Comparison of ENCODE assay signal across 27 cellular contexts in genomic region chr7:122315507-122316466, GRCh38. TPM values are rescaled to one million over a fixed set of nuclear protein-coding genes. Genes with fewer than 3 reads are reported as not detected.
A peak's percentile ranks its signal among the peaks of the same experiment; 100 is the strongest.
DNase-seq lines count a peak whose midpoint lies in the region; ATAC-seq and TF ChIP-seq lines count a peak whose summit lies in the region.
"Had no signal": no experiment of that assay in that cellular context is flagged by ENCODE, and none has a peak within 500 bp of the region (broad histone marks: within the 10 kb centered on the region; RNA-seq: fewer than 3 reads in every experiment).

No MANE protein-coding gene starts in this region.

- H4K20me1 ChIP-seq in neural cell (ENCODE audit: insufficient read depth): no peaks in the 10 kb centered on the region

- H3K9ac ChIP-seq in neural cell (ENCODE audit: low read length): no peak overlapping the region

- H3K27ac ChIP-seq in foreskin keratinocyte (no peak overlapping the region), neural cell (ENCODE audit: low read length) (no peak overlapping the region)
- H3K27ac ChIP-seq: esophagus squamous epithelium, right atrium auricular region, upper lobe of right lung had no signal

- ATAC-seq in WTC11: peak; percentile 16
- ATAC-seq in foreskin keratinocyte: peak; percentile 7
- no peak for ATAC-seq in HG02840 (IDR thresholded peaks at IDR 0.05; ENCODE audit: low FRiP score, unreplicated experiment)
- no peak for ATAC-seq in left colon
- ATAC-seq in GM19351 (IDR thresholded peaks at IDR 0.05; ENCODE audit: unreplicated experiment): no peak
- ATAC-seq: activated T-cell treated with anti-CD3 and anti-CD28 coated beads, Interleukin-2, amount 50 U/mL, for 72 hours; T-helper 17 cell had no signal

- H3K4me1 Mint-ChIP-seq in Calu3 (ENCODE audit: low read depth, unreplicated experiment) (peaks cover 29% of the 10 kb centered on the region), WTC11 (peaks cover 53% of the 10 kb centered on the region)
- no peaks in the 10 kb centered on the region for H3K4me1 Mint-ChIP-seq in activated T-helper 1 cell treated with anti-CD3 and anti-CD28 coated beads, Interleukin-12 subunit alpha, Interleukin-12 subunit beta, Interleukin-2, Interleukin-4 antibody, amounts not matched to agents 30 ng/mL and 10 ng/mL and 1 ng/mL, durations not matched to agents 14 hours and 24 hours and 36 hours (ENCODE audit: low read depth)
- H3K4me1 Mint-ChIP-seq: activated naive CD8-positive, alpha-beta T cell treated with anti-CD3 and anti-CD28 coated beads, Interleukin-2, amount 10 ng/mL, durations not matched to agents 7 days and 5 days; T-helper 17 cell had no signal

- no peak for DNase-seq in Calu3
- no peak for DNase-seq in WTC11 (ENCODE audit: low spot score)
- no peak for DNase-seq in foreskin keratinocyte
- no peak for DNase-seq in left colon
- no peak for DNase-seq in activated T-helper 1 cell treated with anti-CD3 and anti-CD28 coated beads, Interleukin-12 subunit alpha, Interleukin-12 subunit beta, Interleukin-2, Interleukin-4 antibody, amounts not matched to agents 30 ng/mL and 10 ng/mL and 1 ng/mL, durations not matched to agents 14 hours and 24 hours and 36 hours (ENCODE audit: low spot score)
- DNase-seq: activated T-cell treated with anti-CD3 and anti-CD28 coated beads, Interleukin-2, amount 50 U/mL, for 72 hours; CD4-positive, alpha-beta memory T cell; DND-41; esophagus squamous epithelium; Kasumi-1; NCI-H1105 treated with DMSO at 0.1 percent for 48 hours; NCI-H2171 treated with DMSO at 0.1 percent for 48 hours; NCI-H748 treated with DMSO at 0.1 percent for 48 hours; SIG-M5; stimulated activated naive CD4-positive, alpha-beta T cell; T-helper 17 cell; upper lobe of right lung had no signal

- H3K27ac Mint-ChIP-seq in Calu3 (ENCODE audit: unreplicated experiment) (peak overlapping the region; percentile 6), WTC11 (no peak overlapping the region)
- no peak overlapping the region for H3K27ac Mint-ChIP-seq in activated T-helper 1 cell treated with anti-CD3 and anti-CD28 coated beads, Interleukin-12 subunit alpha, Interleukin-12 subunit beta, Interleukin-2, Interleukin-4 antibody, amounts not matched to agents 30 ng/mL and 10 ng/mL and 1 ng/mL, durations not matched to agents 14 hours and 24 hours and 36 hours
- H3K27ac Mint-ChIP-seq: activated naive CD8-positive, alpha-beta T cell treated with anti-CD3 and anti-CD28 coated beads, Interleukin-2, amount 10 ng/mL, durations not matched to agents 7 days and 5 days; activated T-cell treated with anti-CD3 and anti-CD28 coated beads, Interleukin-2, amount 50 U/mL, for 72 hours; CD4-positive, alpha-beta memory T cell; T-helper 17 cell had no signal

- H3K27me3 ChIP-seq in foreskin keratinocyte (peaks cover 100% of the 10 kb centered on the region), neural cell (ENCODE audit: insufficient read depth, low read depth, low read length) (peaks cover 85% of the 10 kb centered on the region)

- H3K79me2 ChIP-seq in neural cell (replicated peaks; ENCODE audit: insufficient read depth, low read length): peaks cover 51% of the 10 kb centered on the region

- H2AFZ ChIP-seq in neural cell (ENCODE audit: low read depth, low read length): no peak overlapping the region

- peak overlapping the region; percentile 56 for H3K4me3 ChIP-seq in neural cell (ENCODE audit: low read length)
- H3K4me3 ChIP-seq: mucosa of descending colon, right atrium auricular region, upper lobe of right lung had no signal

- H3K9me3 Mint-ChIP-seq in Calu3 (ENCODE audit: low read depth, unreplicated experiment): no peaks in the 10 kb centered on the region
- H3K9me3 Mint-ChIP-seq in WTC11: no peaks in the 10 kb centered on the region
- H3K9me3 Mint-ChIP-seq in activated T-helper 1 cell treated with anti-CD3 and anti-CD28 coated beads, Interleukin-12 subunit alpha, Interleukin-12 subunit beta, Interleukin-2, Interleukin-4 antibody, amounts not matched to agents 30 ng/mL and 10 ng/mL and 1 ng/mL, durations not matched to agents 14 hours and 24 hours and 36 hours: peaks cover 4% of the 10 kb centered on the region

- no peak overlapping the region for H3K4me2 ChIP-seq in neural cell (ENCODE audit: low read length)

- CTCF ChIA-PET in Calu3 (lab: Charles Lee) (interaction anchor here (0.6 to 1.2 kb wide), 2 partner anchors 54 to 164 kb away, joined by 3 to 6 read pairs; no protein-coding TSS in a partner anchor), WTC11 (lab: Charles Lee) (interaction anchor here (0.8 to 1.8 kb wide), 6 partner anchors 10 to 223 kb away, joined by 3 to 6 read pairs (median 4); no protein-coding TSS in a partner anchor)

- TF ChIP-seq CTCF in Calu3 (IDR thresholded peaks at IDR 0.05; ENCODE audit: unreplicated experiment) (no peak), WTC11 (IDR thresholded peaks at IDR 0.05) (no peak), foreskin keratinocyte (conservative IDR thresholded peaks at IDR 0.05) (no peak), neural cell (IDR thresholded peaks at IDR 0.05; ENCODE audit: poor library complexity, severe bottlenecking) (no peak)

- H3F3A ChIP-seq in neural cell (ENCODE audit: insufficient read depth, low read length, poor library complexity, severe bottlenecking): peaks cover 3% of the 10 kb centered on the region

- no peak for TF ChIP-seq RAD21 in neural cell (conservative IDR thresholded peaks at IDR 0.05)

- no peaks in the 10 kb centered on the region for H3K36me3 ChIP-seq in neural cell (ENCODE audit: insufficient read depth, low read length)
- H3K36me3 ChIP-seq: esophagus squamous epithelium, right atrium auricular region, upper lobe of right lung had no signal

- peak overlapping the region; percentile 60 for H3K4me3 Mint-ChIP-seq in Calu3 (ENCODE audit: low read depth, unreplicated experiment)
- peak overlapping the region; percentile 70 for H3K4me3 Mint-ChIP-seq in WTC11
- H3K4me3 Mint-ChIP-seq in activated T-helper 1 cell treated with anti-CD3 and anti-CD28 coated beads, Interleukin-12 subunit alpha, Interleukin-12 subunit beta, Interleukin-2, Interleukin-4 antibody, amounts not matched to agents 30 ng/mL and 10 ng/mL and 1 ng/mL, durations not matched to agents 14 hours and 24 hours and 36 hours: no peak overlapping the region
- H3K4me3 Mint-ChIP-seq: activated naive CD8-positive, alpha-beta T cell treated with anti-CD3 and anti-CD28 coated beads, Interleukin-2, amount 10 ng/mL, durations not matched to agents 7 days and 5 days; activated T-cell treated with anti-CD3 and anti-CD28 coated beads, Interleukin-2, amount 50 U/mL, for 72 hours; CD4-positive, alpha-beta memory T cell; T-helper 17 cell had no signal

- no peaks in the 10 kb centered on the region for H3K9me2 ChIP-seq in neural cell (ENCODE audit: insufficient read depth, low read length)

- peaks cover 4% of the 10 kb centered on the region for H3K9me3 ChIP-seq in neural cell (ENCODE audit: low read length)
- H3K9me3 ChIP-seq: esophagus squamous epithelium, mucosa of descending colon, upper lobe of right lung had no signal

- no peaks in the 10 kb centered on the region for H3K36me3 Mint-ChIP-seq in Calu3 (ENCODE audit: insufficient read depth, unreplicated experiment)
- H3K36me3 Mint-ChIP-seq in WTC11: no peaks in the 10 kb centered on the region
- no peaks in the 10 kb centered on the region for H3K36me3 Mint-ChIP-seq in activated T-helper 1 cell treated with anti-CD3 and anti-CD28 coated beads, Interleukin-12 subunit alpha, Interleukin-12 subunit beta, Interleukin-2, Interleukin-4 antibody, amounts not matched to agents 30 ng/mL and 10 ng/mL and 1 ng/mL, durations not matched to agents 14 hours and 24 hours and 36 hours (ENCODE audit: low read depth)
- H3K36me3 Mint-ChIP-seq: CD4-positive, alpha-beta memory T cell had no signal

- POLR2A ChIA-PET in WTC11 (lab: Charles Lee): interaction anchor here (0.8 kb wide), 1 partner anchor 9 kb away, joined by 5 read pairs; no protein-coding TSS in a partner anchor

- intact Hi-C loops in Calu3 (cut with micrococcal nuclease; ENCODE audit: unreplicated experiment) (no loop called here), left colon (cut with DNase I, micrococcal nuclease) (no loop called here)
- intact Hi-C loops in activated T-helper 1 cell treated with anti-CD3 and anti-CD28 coated beads, Interleukin-12 subunit alpha, Interleukin-12 subunit beta, Interleukin-2, Interleukin-4 antibody, amounts not matched to agents 30 ng/mL and 10 ng/mL and 1 ng/mL, durations not matched to agents 14 hours and 24 hours and 36 hours (cut with micrococcal nuclease): loop anchor here (2.0 kb wide), 1 partner anchor 13 kb away; no protein-coding TSS in a partner anchor

- no TSS peak for BruUV-seq in Calu3 (replicated peaks; lab: Mats Ljungman, UMichigan)

- no peak for TF ChIP-seq EP300 in neural cell (conservative IDR thresholded peaks at IDR 0.05; ENCODE audit: poor library complexity, severe bottlenecking)

- H3K4me1 ChIP-seq in foreskin keratinocyte: no peaks in the 10 kb centered on the region

- peaks cover 33% of the 10 kb centered on the region for H3K27me3 Mint-ChIP-seq in Calu3 (ENCODE audit: unreplicated experiment)
- H3K27me3 Mint-ChIP-seq in WTC11 (ENCODE audit: low read depth): peaks cover 80% of the 10 kb centered on the region
- peaks cover 48% of the 10 kb centered on the region for H3K27me3 Mint-ChIP-seq in activated T-helper 1 cell treated with anti-CD3 and anti-CD28 coated beads, Interleukin-12 subunit alpha, Interleukin-12 subunit beta, Interleukin-2, Interleukin-4 antibody, amounts not matched to agents 30 ng/mL and 10 ng/mL and 1 ng/mL, durations not matched to agents 14 hours and 24 hours and 36 hours (ENCODE audit: insufficient read depth)

TF ChIP-seq in WTC11, 78 proteins besides CTCF, POLR2A, EP300 and RAD21 (continues in another document):
- TF ChIP-seq OVOL2 (CRISPR knock-in tag; IDR thresholded peaks at IDR 0.05; ENCODE audit: borderline replicate concordance): no peak

TF ChIP-seq in neural cell, 6 proteins besides CTCF, POLR2A, EP300 and RAD21 (continues in another document):
- TF ChIP-seq SMC3 (conservative IDR thresholded peaks at IDR 0.05; ENCODE audit: poor library complexity) (no peak), TAF1 (IDR thresholded peaks at IDR 0.05; ENCODE audit: low read depth) (no peak), MXI1 (conservative IDR thresholded peaks at IDR 0.05; ENCODE audit: poor library complexity, severe bottlenecking) (no peak), POLR2AphosphoS5 (IDR thresholded peaks at IDR 0.05) (no peak)

RNA-seq across cellular contexts. Expression of gene FEZF1, which starts 11.2 kb away (rescaled TPM):
- 0.22 TPM in 1 of 2 replicates, not detected in the other for total RNA-seq in Calu3 (2022)
- total RNA-seq in WTC11 (2021): 11.1 to 20.0 TPM (median 11.6 TPM) in 3 replicates
- not detected in 2 replicates for total RNA-seq in foreskin keratinocyte
- polyA plus RNA-seq in foreskin keratinocyte: not detected in 2 replicates
- polyA plus RNA-seq in neural cell: 0.78 and 1.1 TPM in 2 replicates
- polyA minus RNA-seq in neural cell: 1.3 and 2.9 TPM in 2 replicates
- not detected for total RNA-seq in left colon
- total RNA-seq in activated T-helper 1 cell treated with anti-CD3 and anti-CD28 coated beads, Interleukin-12 subunit alpha, Interleukin-12 subunit beta, Interleukin-2, Interleukin-4 antibody, amounts not matched to agents 30 ng/mL and 10 ng/mL and 1 ng/mL, durations not matched to agents 14 hours and 24 hours and 36 hours: not detected in 2 replicates
- total RNA-seq: activated naive CD8-positive, alpha-beta T cell treated with anti-CD3 and anti-CD28 coated beads, Interleukin-2, amount 10 ng/mL, durations not matched to agents 7 days and 5 days; activated T-cell treated with anti-CD3 and anti-CD28 coated beads, Interleukin-2, amount 50 U/mL, for 72 hours; bronchial epithelial cell; CD4-positive, alpha-beta memory T cell; dermis microvascular lymphatic vessel endothelial cell; esophagus squamous epithelium; kidney; mucosa of descending colon; right atrium auricular region; T-helper 17 cell; upper lobe of right lung had no signal
- polyA plus RNA-seq: AG04450; CD4-positive, alpha-beta memory T cell had no signal

Comparison
In these comparisons a context has a peak if more than half of its experiments do, and no peak if none do; other contexts are left out.
1. ATAC-seq: peak in WTC11 (single experiment) and foreskin keratinocyte (single experiment); none in HG02840 (single experiment), left colon (single experiment) and GM19351 (single experiment).